Comparison of ENCODE assay signal across 32 cellular contexts in genomic region chr10:132869621-132870020, GRCh38.
DNase-seq lines count a peak whose midpoint lies in the region; ATAC-seq and TF ChIP-seq lines count a peak whose summit lies in the region.
"Had no signal": no experiment of that assay in that cellular context is flagged by ENCODE, and none has a peak within 500 bp of the region (broad histone marks: within the 10 kb centered on the region; RNA-seq: fewer than 3 reads in every experiment).

No MANE protein-coding gene starts in this region.

- H3K4me1 ChIP-seq in left ventricle myocardium inferior (no peaks in the 10 kb centered on the region), body of pancreas (no peaks in the 10 kb centered on the region)
- H3K4me1 ChIP-seq: BE2C, esophagus muscularis mucosa, neural progenitor cell, testis, vagina had no signal

- intact Hi-C loops in Right ventricle myocardium inferior (cut with DNase I) (no loop called here), left ventricle myocardium inferior (cut with micrococcal nuclease) (no loop called here), dorsolateral prefrontal cortex (cut with DNase I) (no loop called here), body of pancreas (cut with DNase I) (no loop called here)

- H3K27ac Mint-ChIP-seq in osteocyte (ENCODE audit: unreplicated experiment) (no peak overlapping the region), type B pancreatic cell (no peak overlapping the region)
- H3K27ac Mint-ChIP-seq: activated CD4-positive, alpha-beta memory T cell treated with anti-CD3 and anti-CD28 coated beads, Interleukin-2, amount 10 ng/mL, durations not matched to agents 7 days and 5 days; CD8-positive, alpha-beta T cell; GM23338; neural progenitor cell; stimulated activated memory B cell treated with anti-CD40 and anti-IgM and Interleukin-4, amounts not matched to agents 10 μg/mL and 1 μg/mL and 100 μg/mL, for 72 hours; T-helper 17 cell had no signal

- H3K27ac ChIP-seq in left ventricle myocardium inferior (replicated peaks) = no peak overlapping the region
- no peak overlapping the region for H3K27ac ChIP-seq in dorsolateral prefrontal cortex
- H3K27ac ChIP-seq in body of pancreas = no peak overlapping the region
- H3K27ac ChIP-seq: esophagus muscularis mucosa, neural progenitor cell, testis, vagina had no signal

- peaks cover 28% of the 10 kb centered on the region for H3K27me3 Mint-ChIP-seq in osteocyte (ENCODE audit: unreplicated experiment)
- H3K27me3 Mint-ChIP-seq in type B pancreatic cell = peaks cover 4% of the 10 kb centered on the region

- H3K9me3 Mint-ChIP-seq in osteocyte (ENCODE audit: unreplicated experiment) = no peaks in the 10 kb centered on the region
- H3K9me3 Mint-ChIP-seq in type B pancreatic cell = peaks cover 8% of the 10 kb centered on the region
- H3K9me3 Mint-ChIP-seq: activated CD4-positive, alpha-beta memory T cell treated with anti-CD3 and anti-CD28 coated beads, Interleukin-2, amount 10 ng/mL, durations not matched to agents 7 days and 5 days; CD8-positive, alpha-beta T cell; central memory CD8-positive, alpha-beta T cell had no signal

- peak; percentile 53 for DNase-seq in Right ventricle myocardium inferior (ENCODE audit: missing footprints)
- no peak for DNase-seq in left ventricle myocardium inferior
- DNase-seq in dorsolateral prefrontal cortex = peak in 6 of 10 donors; percentile 2 to 32 (median 8)
- peak; percentile 76 for DNase-seq in osteocyte (ENCODE audit: extremely low spot score, unreplicated experiment)
- DNase-seq in type B pancreatic cell (ENCODE audit: extremely low spot score, unreplicated experiment) = peak; percentile 43
- DNase-seq in GM19238 (ENCODE audit: insufficient read length, low spot score) = no peak
- no peak for DNase-seq in NCI-H1694 (lab: John Stamatoyannopoulos, UW)
- DNase-seq in body of pancreas = no peak
- DNase-seq: ACHN; activated CD4-positive, alpha-beta memory T cell treated with anti-CD3 and anti-CD28 coated beads, Interleukin-2, amount 10 ng/mL, durations not matched to agents 7 days and 5 days; activated T-cell treated with anti-CD3 and anti-CD28 coated beads for 4 hours; BE2C; dermis blood vessel endothelial cell; foreskin fibroblast; IMR-90; mammary epithelial cell; NCI-H1417 treated with DMSO at 0.1 percent for 48 hours; NCI-H2081; NCI-H2227 treated with DMSO at 0.1 percent for 48 hours; NCI-H526; OCI-M1; stimulated activated CD4-positive, alpha-beta T cell treated with anti-CD3 and anti-CD28 coated beads, Interleukin-15, amount 100 ng/mL, for 24 hours; testis had no signal

- peaks cover 15% of the 10 kb centered on the region for H3K9me3 ChIP-seq in left ventricle myocardium inferior (replicated peaks)
- H3K9me3 ChIP-seq in body of pancreas = peaks cover 0 to 11% (median 0%) of the 10 kb centered on the region in 3 donors
- H3K9me3 ChIP-seq: BE2C, testis, vagina had no signal

- WGBS in body of pancreas, 2 donors = 81 to 89% methylated on average over 16 of the region's 16 CpGs

- TF ChIP-seq CTCF in left ventricle myocardium inferior (IDR thresholded peaks at IDR 0.05; ENCODE audit: borderline replicate concordance) = no peak
- TF ChIP-seq CTCF in dorsolateral prefrontal cortex (IDR thresholded peaks at IDR 0.05 in 54 of 56, conservative IDR thresholded peaks at IDR 0.05 in 2 of 56; ENCODE audit: low read depth in 1 of 56, partially characterized antibody in 56 of 56) = no peak
- TF ChIP-seq CTCF in osteocyte (IDR thresholded peaks at IDR 0.05) = no peak
- TF ChIP-seq CTCF in type B pancreatic cell (conservative IDR thresholded peaks at IDR 0.05) = no peak
- TF ChIP-seq CTCF in body of pancreas (IDR thresholded peaks at IDR 0.05) = no peak

- no peaks in the 10 kb centered on the region for H3K36me3 Mint-ChIP-seq in osteocyte (ENCODE audit: unreplicated experiment)
- H3K36me3 Mint-ChIP-seq in type B pancreatic cell = no peaks in the 10 kb centered on the region
- H3K36me3 Mint-ChIP-seq: CD8-positive, alpha-beta T cell; neural progenitor cell; stimulated activated memory B cell treated with anti-CD40 and anti-IgM and Interleukin-4, amounts not matched to agents 10 μg/mL and 1 μg/mL and 100 μg/mL, for 72 hours had no signal

- H3K4me3 Mint-ChIP-seq in osteocyte (ENCODE audit: unreplicated experiment) = no peak overlapping the region
- H3K4me3 Mint-ChIP-seq in type B pancreatic cell = no peak overlapping the region
- H3K4me3 Mint-ChIP-seq: activated CD4-positive, alpha-beta memory T cell treated with anti-CD3 and anti-CD28 coated beads, Interleukin-2, amount 10 ng/mL, durations not matched to agents 7 days and 5 days; CD8-positive, alpha-beta T cell; central memory CD8-positive, alpha-beta T cell; GM23338; neural progenitor cell; stimulated activated memory B cell treated with anti-CD40 and anti-IgM and Interleukin-4, amounts not matched to agents 10 μg/mL and 1 μg/mL and 100 μg/mL, for 72 hours; T-helper 17 cell had no signal

- no peak for TF ChIP-seq POLR2A in body of pancreas (IDR thresholded peaks at IDR 0.05)

- H3K4me3 ChIP-seq in left ventricle myocardium inferior = no peak overlapping the region
- no peak overlapping the region for H3K4me3 ChIP-seq in dorsolateral prefrontal cortex
- no peak overlapping the region for H3K4me3 ChIP-seq in body of pancreas
- H3K4me3 ChIP-seq: esophagus muscularis mucosa, GM23338, neural progenitor cell, testis, vagina had no signal

- H3K4me1 Mint-ChIP-seq in osteocyte (ENCODE audit: unreplicated experiment) (no peaks in the 10 kb centered on the region), type B pancreatic cell (ENCODE audit: unreplicated experiment) (peaks cover 15% of the 10 kb centered on the region)
- H3K4me1 Mint-ChIP-seq: activated CD4-positive, alpha-beta memory T cell treated with anti-CD3 and anti-CD28 coated beads, Interleukin-2, amount 10 ng/mL, durations not matched to agents 7 days and 5 days; central memory CD8-positive, alpha-beta T cell; GM23338; stimulated activated memory B cell treated with anti-CD40 and anti-IgM and Interleukin-4, amounts not matched to agents 10 μg/mL and 1 μg/mL and 100 μg/mL, for 72 hours; T-helper 17 cell had no signal

- ATAC-seq in Right ventricle myocardium inferior (no peak), body of pancreas (no peak)
- ATAC-seq: activated CD4-positive, CD25-positive, alpha-beta regulatory T cell treated with anti-CD3 and anti-CD28 coated beads, Interleukin-2, amount 50 U/mL, for 24 hours; CD8-positive, alpha-beta T cell; GM23338; stimulated activated memory B cell treated with anti-CD40 and anti-IgM and Interleukin-4, amounts not matched to agents 10 μg/mL and 1 μg/mL and 100 μg/mL, for 72 hours; T-helper 17 cell had no signal

- H3K36me3 ChIP-seq in left ventricle myocardium inferior = no peaks in the 10 kb centered on the region
- H3K36me3 ChIP-seq in body of pancreas (replicated peaks in 1 of 2; ENCODE audit: insufficient read depth in 1 of 2, low read depth in 2 of 2) = no peaks in the 10 kb centered on the region
- H3K36me3 ChIP-seq: BE2C, esophagus muscularis mucosa, neural progenitor cell, vagina had no signal

- H3K27me3 ChIP-seq in left ventricle myocardium inferior (ENCODE audit: low read depth) = peaks cover 67% of the 10 kb centered on the region
- no peaks in the 10 kb centered on the region for H3K27me3 ChIP-seq in dorsolateral prefrontal cortex
- H3K27me3 ChIP-seq in body of pancreas = no peaks in the 10 kb centered on the region
- H3K27me3 ChIP-seq: neural progenitor cell, testis, vagina had no signal

Comparison
In these comparisons a context has a peak if more than half of its experiments do, and no peak if none do; other contexts are left out.
1. DNase-seq: peak in Right ventricle myocardium inferior (single experiment), dorsolateral prefrontal cortex (6 of 10), osteocyte (single experiment) and type B pancreatic cell (single experiment); none in left ventricle myocardium inferior (single experiment), GM19238 (single experiment), NCI-H1694 (single experiment) and body of pancreas (0 of 4).